In genomic region chr14:77738559-77739250, GRCh38 we compare ENCODE assay signal across 11 cellular contexts. TPM values are rescaled to one million over a fixed set of nuclear protein-coding genes. Genes with fewer than 3 reads are reported as not detected.
A peak's percentile ranks its signal among the peaks of the same experiment; 100 is the strongest.
DNase-seq lines count a peak whose midpoint lies in the region; ATAC-seq, FAIRE-seq and TF ChIP-seq lines count a peak whose summit lies in the region.
"Had no signal": no experiment of that assay in that cellular context is flagged by ENCODE, and none has a peak within 500 bp of the region (broad histone marks: within the 10 kb centered on the region; RNA-seq: fewer than 3 reads in every experiment).

No MANE protein-coding gene starts in this region.

- no peaks in the 10 kb centered on the region for H3K9me2 ChIP-seq in SK-N-SH

- no peaks in the 10 kb centered on the region for H3F3A ChIP-seq in SK-N-SH (replicated peaks; ENCODE audit: insufficient read depth)

- H3K9ac ChIP-seq in HepG2 (ENCODE audit: insufficient read depth, low read depth, low read length), result no peak overlapping the region
- H3K9ac ChIP-seq in SK-N-SH, result no peak overlapping the region

- DNase-seq in right lobe of liver (no peak), HepG2 (ENCODE audit: low spot score) (no peak), SK-N-SH (no peak), fibroblast of peridontal ligament (ENCODE audit: extremely low read depth) (peak; percentile 24), stomach (peak; percentile 43), prostate gland (ENCODE audit: low spot score) (no peak), posterior vena cava (ENCODE audit: low spot score) (no peak)
- DNase-seq: COR-L47, MM.1S, PC-9 had no signal

- 38% methylated on average over 7 of the region's 7 CpGs for WGBS in right lobe of liver (ENCODE audit: insufficient coverage, low coverage, low lambda C conversion rate, missing lambda C conversion rate)
- WGBS in HepG2 (ENCODE audit: low lambda C conversion rate), result 93% methylated on average over 7 of the region's 7 CpGs
- WGBS in SK-N-SH (ENCODE audit: low lambda C conversion rate), result 77% methylated on average over 7 of the region's 7 CpGs
- 19 to 62% (median 35%) methylated on average over 7 of the region's 7 CpGs for WGBS in stomach, 5 donors
- 79% methylated on average over 7 of the region's 7 CpGs for WGBS in prostate gland

- POLR2A ChIA-PET in HepG2 (lab: Yijun Ruan, JAX) (no interaction called here), SK-N-SH (lab: Yijun Ruan, JAX) (no interaction called here)

- H2AFZ ChIP-seq in HepG2 (ENCODE audit: low read length), result no peak overlapping the region
- H2AFZ ChIP-seq in SK-N-SH (ENCODE audit: low read depth), result no peak overlapping the region
- H2AFZ ChIP-seq: PC-9 had no signal

- FAIRE-seq in HepG2 (lab: Jason Lieb, UNC), result no peak

- H3K36me3 ChIP-seq in right lobe of liver (peaks cover 4 to 62% (median 33%) of the 10 kb centered on the region in 4 donors), HepG2 (replicated peaks in 1 of 2; ENCODE audit: control insufficient read depth in 1 of 2, insufficient read depth in 2 of 2, low read length in 2 of 2) (peaks cover 19 to 65% of the 10 kb centered on the region in 2 experiments; a peak in 4 of 5 replicates), SK-N-SH (replicated peaks in 1 of 2; ENCODE audit: control insufficient read depth in 1 of 2, insufficient read depth in 2 of 2, low read length in 1 of 2) (peaks cover 51 to 70% of the 10 kb centered on the region in 2 experiments), stomach (peaks cover 41 to 85% (median 72%) of the 10 kb centered on the region in 4 donors), prostate gland (peaks cover 0 to 3% of the 10 kb centered on the region in 2 donors)

- TF ChIP-seq CTCF in right lobe of liver (IDR thresholded peaks at IDR 0.05) (no peak), HepG2 (CRISPR knock-in tag; IDR thresholded peaks at IDR 0.05) (no peak), SK-N-SH (IDR thresholded peaks at IDR 0.05) (no peak), stomach (IDR thresholded peaks at IDR 0.05) (no peak), prostate gland (IDR thresholded peaks at IDR 0.05) (no peak)

- H3K79me2 ChIP-seq in HepG2 (ENCODE audit: insufficient read depth, low read length) (peaks cover 3% of the 10 kb centered on the region), SK-N-SH (ENCODE audit: insufficient read depth) (peaks cover 39% of the 10 kb centered on the region)

- TF ChIP-seq POLR2A in right lobe of liver (IDR thresholded peaks at IDR 0.05), result no peak
- TF ChIP-seq POLR2A in HepG2 (IDR thresholded peaks at IDR 0.05; ENCODE audit: insufficient read depth in 1 of 2, low read depth in 2 of 2, low read length in 2 of 2), result no peak
- no peak for TF ChIP-seq POLR2A in stomach (IDR thresholded peaks at IDR 0.05)
- TF ChIP-seq POLR2A in prostate gland (IDR thresholded peaks at IDR 0.05), result no peak

- in situ Hi-C loops in HepG2 (cut with HindIII; ENCODE audit: extremely low pct_ligation_motif_present, low pct_unique_long_range_greater_than_20kb), result no loop called here

- intact Hi-C loops in right lobe of liver (cut with DNase I), result no loop called here
- intact Hi-C loops in HepG2 (cut with micrococcal nuclease; ENCODE audit: unreplicated experiment), result no loop called here
- intact Hi-C loops in stomach (cut with DNase I; ENCODE audit: low total_unique reads), result no loop called here
- intact Hi-C loops in prostate gland (cut with DNase I), result no loop called here
- intact Hi-C loops in posterior vena cava (cut with DNase I), result no loop called here

- TF ChIP-seq EP300 in HepG2 (IDR thresholded peaks at IDR 0.05; ENCODE audit: low read depth in 2 of 2, low read length in 2 of 2) (no peak), HepG2 (CRISPR knock-in tag; IDR thresholded peaks at IDR 0.05; ENCODE audit: borderline replicate concordance) (no peak), SK-N-SH (IDR thresholded peaks at IDR 0.05; ENCODE audit: borderline replicate concordance in 1 of 2, low read depth in 1 of 2, low read length in 1 of 2) (no peak), stomach (IDR thresholded peaks at IDR 0.05) (no peak)

- no peak for TF ChIP-seq RAD21 in HepG2 (CRISPR knock-in tag; IDR thresholded peaks at IDR 0.05)
- TF ChIP-seq RAD21 in SK-N-SH (IDR thresholded peaks at IDR 0.05; ENCODE audit: low read length), result no peak

- peak; percentile 43 to 65 (median 52) for ATAC-seq in right lobe of liver
- ATAC-seq in HepG2, result no peak
- ATAC-seq in HG03108 (IDR thresholded peaks at IDR 0.05; ENCODE audit: unreplicated experiment), result no peak

- no TSS peak for BruUV-seq in HepG2 (replicated peaks; lab: Mats Ljungman, UMichigan)

- H4K20me1 ChIP-seq in HepG2 (ENCODE audit: insufficient read depth, low read length) (0 out of 2 replicates have a peak, but pooled peaks cover 2% of the 10 kb centered on the region), SK-N-SH (ENCODE audit: insufficient read depth) (peaks cover 4% of the 10 kb centered on the region)

- H3K4me1 ChIP-seq in right lobe of liver, result peaks cover 0 to 7% (median 0%) of the 10 kb centered on the region in 4 donors
- H3K4me1 ChIP-seq in HepG2 (ENCODE audit: insufficient read depth, low read length), result no peaks in the 10 kb centered on the region
- H3K4me1 ChIP-seq in SK-N-SH (ENCODE audit: control insufficient read depth in 1 of 2, insufficient read depth in 2 of 2, low read depth in 1 of 2, low read length in 1 of 2), result no peaks in the 10 kb centered on the region
- H3K4me1 ChIP-seq in stomach, result peaks cover 12 to 26% (median 16%) of the 10 kb centered on the region in 4 donors
- no peaks in the 10 kb centered on the region for H3K4me1 ChIP-seq in prostate gland (replicated peaks)

- no peaks in the 10 kb centered on the region for H3K9me3 ChIP-seq in right lobe of liver
- H3K9me3 ChIP-seq in HepG2 (ENCODE audit: low read length), result no peaks in the 10 kb centered on the region
- no peaks in the 10 kb centered on the region for H3K9me3 ChIP-seq in SK-N-SH
- no peaks in the 10 kb centered on the region for H3K9me3 ChIP-seq in stomach
- H3K9me3 ChIP-seq in prostate gland, result no peaks in the 10 kb centered on the region

- H3K27me3 ChIP-seq in right lobe of liver, result no peaks in the 10 kb centered on the region
- no peaks in the 10 kb centered on the region for H3K27me3 ChIP-seq in HepG2 (ENCODE audit: control insufficient read depth in 1 of 2, insufficient read depth in 2 of 2, low read length in 2 of 2)
- no peaks in the 10 kb centered on the region for H3K27me3 ChIP-seq in SK-N-SH (ENCODE audit: insufficient read depth)
- H3K27me3 ChIP-seq in stomach, result no peaks in the 10 kb centered on the region
- H3K27me3 ChIP-seq in prostate gland (replicated peaks; ENCODE audit: insufficient read depth), result no peaks in the 10 kb centered on the region

- H3K27ac ChIP-seq in right lobe of liver (peak overlapping the region in 1 of 3 donors; percentile 13), HepG2 (ENCODE audit: extremely low read length, insufficient read depth, low read length) (no peak overlapping the region), SK-N-SH (ENCODE audit: low read depth in 2 of 2, low read length in 1 of 2) (peak overlapping the region in 1 of 2 experiments; percentile 51; a peak in 2 of 4 replicates), stomach (peak overlapping the region in 3 of 5 donors; percentile 3 to 73 (median 49)), prostate gland (no peak overlapping the region)
- H3K27ac ChIP-seq: PC-9 had no signal

- no peak overlapping the region for H3K4me3 ChIP-seq in right lobe of liver
- no peak overlapping the region for H3K4me3 ChIP-seq in HepG2 (replicated peaks in 1 of 3; ENCODE audit: insufficient read depth in 1 of 3, low read depth in 2 of 3, low read length in 3 of 3)
- H3K4me3 ChIP-seq in SK-N-SH (ENCODE audit: low read depth in 2 of 2, low read length in 1 of 2), result no peak overlapping the region
- H3K4me3 ChIP-seq in stomach, result no peak overlapping the region
- H3K4me3 ChIP-seq in prostate gland, result no peak overlapping the region
- H3K4me3 ChIP-seq: PC-9 had no signal

- CTCF ChIA-PET in HepG2 (lab: Yijun Ruan, JAX; ENCODE audit: low intra/inter-chr PET ratio, low total read pairs) (no interaction called here), SK-N-SH (lab: Yijun Ruan, JAX) (interaction anchor here (1.5 kb wide), 1 partner anchor 13 kb away, joined by 6 read pairs; no protein-coding TSS in a partner anchor)

- no peak overlapping the region for H3K4me2 ChIP-seq in HepG2 (ENCODE audit: low read depth, low read length)
- H3K4me2 ChIP-seq in SK-N-SH, result peak overlapping the region; percentile 2; the same call in 1 of the 2 replicates
- H3K4me2 ChIP-seq: PC-9 had no signal

RNA-seq across cellular contexts. Expression of gene SNW1, which starts 22.3 kb away (rescaled TPM):
- total RNA-seq in right lobe of liver (10 to 100 TPM; 16.2 to 27.9 (median 22.1) TPM), HepG2 (2016; rRNA removed; fragmentation: Illumina TruSeq; extraction: Trizol) (65.8 and 103 TPM in 2 replicates), stomach (100 to 1,000 TPM in 1 of 5 donors, 10 to 100 TPM in 3, 1 to 10 TPM in 1; 8.2 to 152 (median 49.8) TPM), prostate gland (10 to 100 TPM; 45.6 to 46.3 TPM), posterior vena cava (10 to 100 TPM; 52.5 to 58.1 TPM)
- 8.7 and 10.7 TPM in 2 replicates for total RNA-seq in HepG2 (2016; cell fraction: cytosol; rRNA removed; fragmentation: Illumina TruSeq; extraction: Trizol; ENCODE audit: low read depth)
- 69.8 and 98.6 TPM in 2 replicates for total RNA-seq in HepG2 (2016; cell fraction: insoluble cytoplasmic fraction; rRNA removed; fragmentation: Illumina TruSeq; extraction: Trizol)
- 20.1 and 24.8 TPM in 2 replicates for total RNA-seq in HepG2 (2016; cell fraction: membrane; rRNA removed; fragmentation: Illumina TruSeq; extraction: Trizol)
- 49.6 and 52.1 TPM in 2 replicates for total RNA-seq in HepG2 (2016; cell fraction: nucleus; rRNA removed; fragmentation: Illumina TruSeq; extraction: Trizol)
- polyA plus RNA-seq in HepG2 (2011; rRNA removed) (19.8 and 23.2 TPM in 2 replicates), SK-N-SH (2012; rRNA removed) (29.8 and 30.2 TPM in 2 replicates), stomach (10 to 100 TPM; 33.2 to 62.6 (median 33.3) TPM)
- 11.7 and 16.1 TPM in 2 replicates for polyA plus RNA-seq in HepG2 (2011; cell fraction: cytosol; rRNA removed)
- 15.7 and 16.5 TPM in 2 replicates for polyA plus RNA-seq in HepG2 (2011; cell fraction: nucleus; rRNA removed)
- polyA plus RNA-seq in HepG2 (2012), result 44.9 and 47.3 TPM in 2 replicates
- polyA plus RNA-seq in HepG2 (2016; cell fraction: cytosol; fragmentation: Illumina TruSeq; extraction: Trizol; ENCODE audit: low read depth), result 7.0 and 8.4 TPM in 2 replicates
- polyA plus RNA-seq in HepG2 (2016; cell fraction: insoluble cytoplasmic fraction; fragmentation: Illumina TruSeq; extraction: Trizol; ENCODE audit: low read depth), result 113 and 115 TPM in 2 replicates
- polyA plus RNA-seq in HepG2 (2016; cell fraction: membrane; fragmentation: Illumina TruSeq; extraction: Trizol; ENCODE audit: low read depth), result 16.1 and 16.3 TPM in 2 replicates
- polyA plus RNA-seq in HepG2 (2016; cell fraction: nucleus; fragmentation: Illumina TruSeq; extraction: Trizol; ENCODE audit: insufficient read depth, low read depth), result 64.6 and 65.0 TPM in 2 replicates
- polyA minus RNA-seq in HepG2 (2011; rRNA and poly(A)+ RNA removed; ENCODE audit: low replicate concordance), result 8.0 and 14.1 TPM in 2 replicates
- polyA minus RNA-seq in HepG2 (2011; cell fraction: cytosol; rRNA and poly(A)+ RNA removed), result 19.6 and 26.3 TPM in 2 replicates
- 26.9 and 29.6 TPM in 2 replicates for polyA minus RNA-seq in HepG2 (2011; cell fraction: nucleus; rRNA and poly(A)+ RNA removed)
- polyA plus RNA-seq in SK-N-SH (2012; cell fraction: cytosol; rRNA removed), result 34.2 and 44.0 TPM in 2 replicates
- 33.4 and 43.8 TPM in 2 replicates for polyA plus RNA-seq in SK-N-SH (2012; cell fraction: nucleus; rRNA removed)

RNA-seq across cellular contexts. Expression of gene SLIRP, which starts 30.8 kb away (rescaled TPM):
- total RNA-seq in right lobe of liver (100 to 1,000 TPM in 2 of 6 experiments, 10 to 100 TPM in 4; 51.3 to 214 (median 60.6) TPM), HepG2 (2016; rRNA removed; fragmentation: Illumina TruSeq; extraction: Trizol) (548 and 656 TPM in 2 replicates), stomach (100 to 1,000 TPM in 4 of 5 donors, 10 to 100 TPM in 1; 36.8 to 450 (median 217) TPM), prostate gland (100 to 1,000 TPM; 126 to 341 TPM), posterior vena cava (10 to 100 TPM; 87.4 to 89.7 TPM)
- total RNA-seq in HepG2 (2016; cell fraction: cytosol; rRNA removed; fragmentation: Illumina TruSeq; extraction: Trizol; ENCODE audit: low read depth), result 191 and 199 TPM in 2 replicates
- 524 and 730 TPM in 2 replicates for total RNA-seq in HepG2 (2016; cell fraction: insoluble cytoplasmic fraction; rRNA removed; fragmentation: Illumina TruSeq; extraction: Trizol)
- total RNA-seq in HepG2 (2016; cell fraction: membrane; rRNA removed; fragmentation: Illumina TruSeq; extraction: Trizol), result 218 and 228 TPM in 2 replicates
- 193 and 196 TPM in 2 replicates for total RNA-seq in HepG2 (2016; cell fraction: nucleus; rRNA removed; fragmentation: Illumina TruSeq; extraction: Trizol)
- polyA plus RNA-seq in HepG2 (2011; rRNA removed) (210 and 281 TPM in 2 replicates), SK-N-SH (2012; rRNA removed) (306 and 347 TPM in 2 replicates), stomach (100 to 1,000 TPM; 391 to 419 (median 417) TPM)
- polyA plus RNA-seq in HepG2 (2011; cell fraction: cytosol; rRNA removed), result 140 and 189 TPM in 2 replicates
- polyA plus RNA-seq in HepG2 (2011; cell fraction: nucleus; rRNA removed), result 37.4 and 61.1 TPM in 2 replicates
- 209 and 256 TPM in 2 replicates for polyA plus RNA-seq in HepG2 (2012)
- polyA plus RNA-seq in HepG2 (2016; cell fraction: cytosol; fragmentation: Illumina TruSeq; extraction: Trizol; ENCODE audit: low read depth), result 146 and 163 TPM in 2 replicates
- polyA plus RNA-seq in HepG2 (2016; cell fraction: insoluble cytoplasmic fraction; fragmentation: Illumina TruSeq; extraction: Trizol; ENCODE audit: low read depth), result 446 and 490 TPM in 2 replicates
- polyA plus RNA-seq in HepG2 (2016; cell fraction: membrane; fragmentation: Illumina TruSeq; extraction: Trizol; ENCODE audit: low read depth), result 133 and 135 TPM in 2 replicates
- polyA plus RNA-seq in HepG2 (2016; cell fraction: nucleus; fragmentation: Illumina TruSeq; extraction: Trizol; ENCODE audit: insufficient read depth, low read depth), result 217 TPM in 2 replicates
- polyA minus RNA-seq in HepG2 (2011; rRNA and poly(A)+ RNA removed; ENCODE audit: low replicate concordance), result 34.7 and 77.7 TPM in 2 replicates
- 17.7 and 26.8 TPM in 2 replicates for polyA minus RNA-seq in HepG2 (2011; cell fraction: cytosol; rRNA and poly(A)+ RNA removed)
- 27.0 and 27.2 TPM in 2 replicates for polyA minus RNA-seq in HepG2 (2011; cell fraction: nucleus; rRNA and poly(A)+ RNA removed)
- 488 and 609 TPM in 2 replicates for polyA plus RNA-seq in SK-N-SH (2012; cell fraction: cytosol; rRNA removed)
- 83.3 and 95.1 TPM in 2 replicates for polyA plus RNA-seq in SK-N-SH (2012; cell fraction: nucleus; rRNA removed)

RNA-seq across cellular contexts. Expression of gene ALKBH1, which starts 30.9 kb away (rescaled TPM):
- total RNA-seq in right lobe of liver (1 to 10 TPM; 4.9 to 7.1 (median 5.5) TPM), HepG2 (2016; rRNA removed; fragmentation: Illumina TruSeq; extraction: Trizol) (14.3 and 14.5 TPM in 2 replicates), stomach (10 to 100 TPM in 3 of 5 donors, 1 to 10 TPM in 1, not detected in 1; 7.0 to 21.6 (median 12.9) TPM), prostate gland (10 to 100 TPM; 12.5 to 20.4 TPM), posterior vena cava (1 to 10 TPM; 6.7 to 8.2 TPM)
- 3.9 and 4.2 TPM in 2 replicates for total RNA-seq in HepG2 (2016; cell fraction: cytosol; rRNA removed; fragmentation: Illumina TruSeq; extraction: Trizol; ENCODE audit: low read depth)
- total RNA-seq in HepG2 (2016; cell fraction: insoluble cytoplasmic fraction; rRNA removed; fragmentation: Illumina TruSeq; extraction: Trizol), result 12.6 and 16.1 TPM in 2 replicates
- total RNA-seq in HepG2 (2016; cell fraction: membrane; rRNA removed; fragmentation: Illumina TruSeq; extraction: Trizol), result 6.2 and 7.1 TPM in 2 replicates
- total RNA-seq in HepG2 (2016; cell fraction: nucleus; rRNA removed; fragmentation: Illumina TruSeq; extraction: Trizol), result 6.4 and 6.5 TPM in 2 replicates
- polyA plus RNA-seq in HepG2 (2011; rRNA removed) (11.1 and 12.5 TPM in 2 replicates), SK-N-SH (2012; rRNA removed) (10.7 and 12.7 TPM in 2 replicates), stomach (10 to 100 TPM in 1 of 3 donors, 1 to 10 TPM in 2; 5.7 to 10.2 (median 6.0) TPM)
- polyA plus RNA-seq in HepG2 (2011; cell fraction: cytosol; rRNA removed), result 8.6 and 10.6 TPM in 2 replicates
- polyA plus RNA-seq in HepG2 (2011; cell fraction: nucleus; rRNA removed), result 6.2 and 6.7 TPM in 2 replicates
- 6.9 and 7.3 TPM in 2 replicates for polyA plus RNA-seq in HepG2 (2012)
- polyA plus RNA-seq in HepG2 (2016; cell fraction: cytosol; fragmentation: Illumina TruSeq; extraction: Trizol; ENCODE audit: low read depth), result 1.6 and 2.1 TPM in 2 replicates
- polyA plus RNA-seq in HepG2 (2016; cell fraction: insoluble cytoplasmic fraction; fragmentation: Illumina TruSeq; extraction: Trizol; ENCODE audit: low read depth), result 17.8 and 17.9 TPM in 2 replicates
- polyA plus RNA-seq in HepG2 (2016; cell fraction: membrane; fragmentation: Illumina TruSeq; extraction: Trizol; ENCODE audit: low read depth), result 2.7 and 3.2 TPM in 2 replicates
- 11.7 and 12.0 TPM in 2 replicates for polyA plus RNA-seq in HepG2 (2016; cell fraction: nucleus; fragmentation: Illumina TruSeq; extraction: Trizol; ENCODE audit: insufficient read depth, low read depth)
- 12.8 and 19.7 TPM in 2 replicates for polyA minus RNA-seq in HepG2 (2011; rRNA and poly(A)+ RNA removed; ENCODE audit: low replicate concordance)
- 7.4 and 7.7 TPM in 2 replicates for polyA minus RNA-seq in HepG2 (2011; cell fraction: cytosol; rRNA and poly(A)+ RNA removed)
- 7.6 and 11.6 TPM in 2 replicates for polyA minus RNA-seq in HepG2 (2011; cell fraction: nucleus; rRNA and poly(A)+ RNA removed)
- polyA plus RNA-seq in SK-N-SH (2012; cell fraction: cytosol; rRNA removed), result 11.6 and 12.2 TPM in 2 replicates
- 7.4 and 12.0 TPM in 2 replicates for polyA plus RNA-seq in SK-N-SH (2012; cell fraction: nucleus; rRNA removed)

Comparison
In these comparisons a context has a peak if more than half of its experiments do, and no peak if none do; other contexts are left out.
1. ATAC-seq: peak in right lobe of liver (4 of 4); none in HepG2 (single experiment) and HG03108 (single experiment).
2. DNase-seq: peak in fibroblast of peridontal ligament (single experiment) and stomach (single experiment); none in right lobe of liver (0 of 3), HepG2 (single experiment), SK-N-SH (single experiment), prostate gland (single experiment) and posterior vena cava (single experiment).
3. H3K27ac ChIP-seq: peak in stomach (3 of 5); none in HepG2 (single experiment) and prostate gland (0 of 2).